Comparison of ENCODE assay signal across 1 cellular context in the genomic region with DNA sequence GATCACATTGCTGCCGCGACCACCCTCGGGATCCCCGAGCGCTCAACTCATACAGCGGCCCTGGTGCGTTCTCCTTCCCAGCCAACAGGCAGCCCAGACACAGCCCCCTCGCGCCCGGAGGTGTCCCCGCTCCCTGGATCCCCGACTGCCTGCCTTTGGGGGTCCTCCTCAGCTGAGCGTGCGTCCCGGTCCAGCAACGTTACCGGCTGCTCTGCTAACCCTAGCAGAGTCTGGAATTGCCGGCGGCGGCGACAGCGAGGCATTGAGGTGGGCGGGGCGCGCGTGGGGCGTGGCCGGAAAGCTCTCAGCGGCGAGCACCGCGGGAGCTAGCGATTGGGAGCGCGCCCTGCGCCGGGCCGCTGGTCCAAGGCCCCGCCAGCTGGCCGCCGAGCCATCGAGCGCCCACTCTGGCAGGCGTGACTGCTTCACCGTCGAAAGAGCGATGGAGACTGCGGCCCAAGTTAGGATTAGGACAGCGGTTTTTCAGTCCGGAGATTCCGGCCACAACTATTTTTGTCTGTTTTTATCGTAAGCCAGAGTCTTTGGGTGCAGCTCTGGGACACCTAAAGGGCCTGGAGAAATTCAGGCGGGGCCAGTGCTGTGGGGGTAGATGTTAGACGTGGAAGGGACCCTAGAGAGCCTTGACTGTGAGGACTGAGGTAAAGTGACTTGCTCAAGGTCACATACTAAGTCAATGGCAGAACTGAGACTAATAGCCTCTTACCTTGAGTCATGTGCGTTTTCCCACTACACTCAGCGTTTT.
A peak's percentile ranks its signal among the peaks of the same experiment; 100 is the strongest.
TF ChIP-seq lines count a peak whose summit lies in the region.

A gene (minus strand): TSS at position 232 of the 763 bp plus-strand sequence. CDS start 17,575 bp downstream, outside the sequence.

TF ChIP-seq in HepG2, 621 proteins besides CTCF, POLR2A, EP300 and RAD21 (continued from another document and continues in another):
- TF ChIP-seq, protein P1, sequence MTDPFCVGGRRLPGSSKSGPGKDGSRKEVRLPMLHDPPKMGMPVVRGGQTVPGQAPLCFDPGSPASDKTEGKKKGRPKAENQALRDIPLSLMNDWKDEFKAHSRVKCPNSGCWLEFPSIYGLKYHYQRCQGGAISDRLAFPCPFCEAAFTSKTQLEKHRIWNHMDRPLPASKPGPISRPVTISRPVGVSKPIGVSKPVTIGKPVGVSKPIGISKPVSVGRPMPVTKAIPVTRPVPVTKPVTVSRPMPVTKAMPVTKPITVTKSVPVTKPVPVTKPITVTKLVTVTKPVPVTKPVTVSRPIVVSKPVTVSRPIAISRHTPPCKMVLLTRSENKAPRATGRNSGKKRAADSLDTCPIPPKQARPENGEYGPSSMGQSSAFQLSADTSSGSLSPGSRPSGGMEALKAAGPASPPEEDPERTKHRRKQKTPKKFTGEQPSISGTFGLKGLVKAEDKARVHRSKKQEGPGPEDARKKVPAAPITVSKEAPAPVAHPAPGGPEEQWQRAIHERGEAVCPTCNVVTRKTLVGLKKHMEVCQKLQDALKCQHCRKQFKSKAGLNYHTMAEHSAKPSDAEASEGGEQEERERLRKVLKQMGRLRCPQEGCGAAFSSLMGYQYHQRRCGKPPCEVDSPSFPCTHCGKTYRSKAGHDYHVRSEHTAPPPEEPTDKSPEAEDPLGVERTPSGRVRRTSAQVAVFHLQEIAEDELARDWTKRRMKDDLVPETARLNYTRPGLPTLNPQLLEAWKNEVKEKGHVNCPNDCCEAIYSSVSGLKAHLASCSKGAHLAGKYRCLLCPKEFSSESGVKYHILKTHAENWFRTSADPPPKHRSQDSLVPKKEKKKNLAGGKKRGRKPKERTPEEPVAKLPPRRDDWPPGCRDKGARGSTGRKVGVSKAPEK (CRISPR knock-in tag; IDR thresholded peaks at IDR 0.05; ENCODE audit: borderline replicate concordance) = peak; percentile 64; the same call in 1 of the 2 replicates
- peak; percentile 100 for TF ChIP-seq TARDBP (CRISPR knock-in tag; IDR thresholded peaks at IDR 0.05)
- TF ChIP-seq, protein P2, sequence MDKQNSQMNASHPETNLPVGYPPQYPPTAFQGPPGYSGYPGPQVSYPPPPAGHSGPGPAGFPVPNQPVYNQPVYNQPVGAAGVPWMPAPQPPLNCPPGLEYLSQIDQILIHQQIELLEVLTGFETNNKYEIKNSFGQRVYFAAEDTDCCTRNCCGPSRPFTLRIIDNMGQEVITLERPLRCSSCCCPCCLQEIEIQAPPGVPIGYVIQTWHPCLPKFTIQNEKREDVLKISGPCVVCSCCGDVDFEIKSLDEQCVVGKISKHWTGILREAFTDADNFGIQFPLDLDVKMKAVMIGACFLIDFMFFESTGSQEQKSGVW (CRISPR knock-in tag; IDR thresholded peaks at IDR 0.05; ENCODE audit: borderline replicate concordance) = peak; percentile 99
- TF ChIP-seq ZNF879 (CRISPR knock-in tag; IDR thresholded peaks at IDR 0.05) = peak; percentile 99
- TF ChIP-seq ZFP36L1 (CRISPR knock-in tag; IDR thresholded peaks at IDR 0.05) = peak; percentile 99
- peak; percentile 97 for TF ChIP-seq THYN1 (CRISPR knock-in tag; IDR thresholded peaks at IDR 0.05; ENCODE audit: borderline replicate concordance, low read depth)
- TF ChIP-seq ZNF781 (CRISPR knock-in tag; IDR thresholded peaks at IDR 0.05; ENCODE audit: borderline replicate concordance, not compliant biosample characterization) = peak; percentile 82
- peak; percentile 78; the same call in 1 of the 2 replicates for TF ChIP-seq TP53 (CRISPR knock-in tag; conservative IDR thresholded peaks at IDR 0.05)
- TF ChIP-seq MTA1 (CRISPR knock-in tag; IDR thresholded peaks at IDR 0.05; ENCODE audit: borderline replicate concordance) = peak; percentile 97
- peak; percentile 100 for TF ChIP-seq ZNF816 (CRISPR knock-in tag; IDR thresholded peaks at IDR 0.05; ENCODE audit: borderline replicate concordance)
- TF ChIP-seq, protein P3, sequence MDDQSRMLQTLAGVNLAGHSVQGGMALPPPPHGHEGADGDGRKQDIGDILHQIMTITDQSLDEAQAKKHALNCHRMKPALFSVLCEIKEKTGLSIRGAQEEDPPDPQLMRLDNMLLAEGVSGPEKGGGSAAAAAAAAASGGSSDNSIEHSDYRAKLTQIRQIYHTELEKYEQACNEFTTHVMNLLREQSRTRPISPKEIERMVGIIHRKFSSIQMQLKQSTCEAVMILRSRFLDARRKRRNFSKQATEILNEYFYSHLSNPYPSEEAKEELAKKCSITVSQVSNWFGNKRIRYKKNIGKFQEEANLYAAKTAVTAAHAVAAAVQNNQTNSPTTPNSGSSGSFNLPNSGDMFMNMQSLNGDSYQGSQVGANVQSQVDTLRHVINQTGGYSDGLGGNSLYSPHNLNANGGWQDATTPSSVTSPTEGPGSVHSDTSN (CRISPR knock-in tag; IDR thresholded peaks at IDR 0.05; ENCODE audit: borderline replicate concordance) = peak; percentile 73
- TF ChIP-seq ZNF672 (CRISPR knock-in tag; IDR thresholded peaks at IDR 0.05) = no peak
- TF ChIP-seq ZNF615 (CRISPR knock-in tag; IDR thresholded peaks at IDR 0.05; ENCODE audit: borderline replicate concordance) = no peak
- TF ChIP-seq, protein P4, sequence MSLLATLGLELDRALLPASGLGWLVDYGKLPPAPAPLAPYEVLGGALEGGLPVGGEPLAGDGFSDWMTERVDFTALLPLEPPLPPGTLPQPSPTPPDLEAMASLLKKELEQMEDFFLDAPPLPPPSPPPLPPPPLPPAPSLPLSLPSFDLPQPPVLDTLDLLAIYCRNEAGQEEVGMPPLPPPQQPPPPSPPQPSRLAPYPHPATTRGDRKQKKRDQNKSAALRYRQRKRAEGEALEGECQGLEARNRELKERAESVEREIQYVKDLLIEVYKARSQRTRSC (CRISPR knock-in tag; IDR thresholded peaks at IDR 0.05; ENCODE audit: low read depth) = peak; percentile 99
- TF ChIP-seq NR1H2 (CRISPR knock-in tag; IDR thresholded peaks at IDR 0.05; ENCODE audit: borderline replicate concordance, low read depth) = no peak; the same call in 1 of the 2 replicates
- TF ChIP-seq MBD4 (IDR thresholded peaks at IDR 0.05; ENCODE audit: borderline replicate concordance, low read length) = no peak
- peak; percentile 79 for TF ChIP-seq ELF1 (CRISPR knock-in tag; IDR thresholded peaks at IDR 0.05)
- TF ChIP-seq ZNF780A (CRISPR knock-in tag; IDR thresholded peaks at IDR 0.05) = peak; percentile 99
- TF ChIP-seq ZSCAN29 (CRISPR knock-in tag; conservative IDR thresholded peaks at IDR 0.05) = peak; percentile 99
- TF ChIP-seq MED1 (CRISPR knock-in tag; IDR thresholded peaks at IDR 0.05) = peak; percentile 95
- TF ChIP-seq CC2D1A (CRISPR knock-in tag; IDR thresholded peaks at IDR 0.05) = peak; percentile 91; the same call in 1 of the 2 replicates
- TF ChIP-seq, protein P5, sequence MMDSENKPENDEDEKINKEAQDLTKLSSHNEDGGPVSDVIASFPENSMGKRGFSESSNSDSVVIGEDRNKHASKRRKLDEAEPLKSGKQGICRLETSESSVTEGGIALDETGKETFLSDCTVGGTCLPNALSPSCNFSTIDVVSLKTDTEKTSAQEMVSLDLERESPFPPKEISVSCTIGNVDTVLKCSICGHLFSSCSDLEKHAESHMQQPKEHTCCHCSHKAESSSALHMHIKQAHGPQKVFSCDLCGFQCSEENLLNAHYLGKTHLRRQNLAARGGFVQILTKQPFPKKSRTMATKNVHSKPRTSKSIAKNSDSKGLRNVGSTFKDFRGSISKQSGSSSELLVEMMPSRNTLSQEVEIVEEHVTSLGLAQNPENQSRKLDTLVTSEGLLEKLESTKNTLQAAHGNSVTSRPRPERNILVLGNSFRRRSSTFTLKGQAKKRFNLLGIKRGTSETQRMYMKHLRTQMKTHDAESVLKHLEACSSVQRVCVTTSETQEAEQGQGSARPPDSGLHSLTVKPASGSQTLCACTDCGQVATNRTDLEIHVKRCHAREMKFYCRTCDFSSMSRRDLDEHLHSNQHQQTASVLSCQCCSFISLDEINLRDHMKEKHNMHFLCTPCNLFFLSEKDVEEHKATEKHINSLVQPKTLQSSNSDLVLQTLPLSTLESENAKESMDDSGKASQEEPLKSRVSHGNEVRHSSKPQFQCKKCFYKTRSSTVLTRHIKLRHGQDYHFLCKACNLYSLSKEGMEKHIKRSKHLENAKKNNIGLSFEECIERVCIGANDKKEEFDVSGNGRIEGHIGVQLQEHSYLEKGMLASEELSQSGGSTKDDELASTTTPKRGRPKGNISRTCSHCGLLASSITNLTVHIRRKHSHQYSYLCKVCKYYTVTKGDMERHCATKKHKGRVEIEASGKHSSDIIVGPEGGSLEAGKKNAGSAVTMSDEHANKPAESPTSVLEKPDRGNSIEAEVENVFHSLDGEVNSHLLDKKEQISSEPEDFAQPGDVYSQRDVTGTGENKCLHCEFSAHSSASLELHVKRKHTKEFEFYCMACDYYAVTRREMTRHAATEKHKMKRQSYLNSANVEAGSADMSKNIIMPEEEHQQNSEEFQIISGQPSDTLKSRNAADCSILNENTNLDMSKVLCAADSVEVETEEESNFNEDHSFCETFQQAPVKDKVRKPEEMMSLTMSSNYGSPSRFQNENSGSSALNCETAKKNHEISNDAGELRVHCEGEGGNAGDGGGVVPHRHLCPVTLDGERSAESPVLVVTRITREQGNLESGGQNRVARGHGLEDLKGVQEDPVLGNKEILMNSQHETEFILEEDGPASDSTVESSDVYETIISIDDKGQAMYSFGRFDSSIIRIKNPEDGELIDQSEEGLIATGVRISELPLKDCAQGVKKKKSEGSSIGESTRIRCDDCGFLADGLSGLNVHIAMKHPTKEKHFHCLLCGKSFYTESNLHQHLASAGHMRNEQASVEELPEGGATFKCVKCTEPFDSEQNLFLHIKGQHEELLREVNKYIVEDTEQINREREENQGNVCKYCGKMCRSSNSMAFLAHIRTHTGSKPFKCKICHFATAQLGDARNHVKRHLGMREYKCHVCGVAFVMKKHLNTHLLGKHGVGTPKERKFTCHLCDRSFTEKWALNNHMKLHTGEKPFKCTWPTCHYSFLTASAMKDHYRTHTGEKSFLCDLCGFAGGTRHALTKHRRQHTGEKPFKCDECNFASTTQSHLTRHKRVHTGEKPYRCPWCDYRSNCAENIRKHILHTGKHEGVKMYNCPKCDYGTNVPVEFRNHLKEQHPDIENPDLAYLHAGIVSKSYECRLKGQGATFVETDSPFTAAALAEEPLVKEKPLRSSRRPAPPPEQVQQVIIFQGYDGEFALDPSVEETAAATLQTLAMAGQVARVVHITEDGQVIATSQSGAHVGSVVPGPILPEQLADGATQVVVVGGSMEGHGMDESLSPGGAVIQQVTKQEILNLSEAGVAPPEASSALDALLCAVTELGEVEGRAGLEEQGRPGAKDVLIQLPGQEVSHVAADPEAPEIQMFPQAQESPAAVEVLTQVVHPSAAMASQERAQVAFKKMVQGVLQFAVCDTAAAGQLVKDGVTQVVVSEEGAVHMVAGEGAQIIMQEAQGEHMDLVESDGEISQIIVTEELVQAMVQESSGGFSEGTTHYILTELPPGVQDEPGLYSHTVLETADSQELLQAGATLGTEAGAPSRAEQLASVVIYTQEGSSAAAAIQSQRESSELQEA (CRISPR knock-in tag; IDR thresholded peaks at IDR 0.05; ENCODE audit: not compliant biosample characterization) = peak; percentile 100
- TF ChIP-seq NFYC (CRISPR knock-in tag; IDR thresholded peaks at IDR 0.05) = peak; percentile 87
- TF ChIP-seq ZNF205 (CRISPR knock-in tag; IDR thresholded peaks at IDR 0.05) = peak; percentile 94
- TF ChIP-seq NAIF1 (CRISPR knock-in tag; IDR thresholded peaks at IDR 0.05; ENCODE audit: borderline replicate concordance) = peak; percentile 89
- no peak for TF ChIP-seq CENPX (CRISPR knock-in tag; IDR thresholded peaks at IDR 0.05)
- peak; percentile 92 for TF ChIP-seq RNF2 (conservative IDR thresholded peaks at IDR 0.05; ENCODE audit: low read depth)
- TF ChIP-seq SMAD1 (CRISPR knock-in tag; IDR thresholded peaks at IDR 0.05; ENCODE audit: borderline replicate concordance, low read depth) = peak; percentile 100
- TF ChIP-seq, protein P6, sequence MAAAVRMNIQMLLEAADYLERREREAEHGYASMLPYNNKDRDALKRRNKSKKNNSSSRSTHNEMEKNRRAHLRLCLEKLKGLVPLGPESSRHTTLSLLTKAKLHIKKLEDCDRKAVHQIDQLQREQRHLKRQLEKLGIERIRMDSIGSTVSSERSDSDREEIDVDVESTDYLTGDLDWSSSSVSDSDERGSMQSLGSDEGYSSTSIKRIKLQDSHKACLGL (CRISPR knock-in tag; IDR thresholded peaks at IDR 0.05) = peak; percentile 99
- peak; percentile 100 for TF ChIP-seq YEATS4 (CRISPR knock-in tag; IDR thresholded peaks at IDR 0.05; ENCODE audit: borderline replicate concordance)
- TF ChIP-seq ZKSCAN1 (IDR thresholded peaks at IDR 0.05; ENCODE audit: low read length) = no peak; the same call in 1 of the 2 replicates
- TF ChIP-seq WIZ (CRISPR knock-in tag; IDR thresholded peaks at IDR 0.05) = no peak; the same call in 1 of the 2 replicates
- TF ChIP-seq, protein P7, sequence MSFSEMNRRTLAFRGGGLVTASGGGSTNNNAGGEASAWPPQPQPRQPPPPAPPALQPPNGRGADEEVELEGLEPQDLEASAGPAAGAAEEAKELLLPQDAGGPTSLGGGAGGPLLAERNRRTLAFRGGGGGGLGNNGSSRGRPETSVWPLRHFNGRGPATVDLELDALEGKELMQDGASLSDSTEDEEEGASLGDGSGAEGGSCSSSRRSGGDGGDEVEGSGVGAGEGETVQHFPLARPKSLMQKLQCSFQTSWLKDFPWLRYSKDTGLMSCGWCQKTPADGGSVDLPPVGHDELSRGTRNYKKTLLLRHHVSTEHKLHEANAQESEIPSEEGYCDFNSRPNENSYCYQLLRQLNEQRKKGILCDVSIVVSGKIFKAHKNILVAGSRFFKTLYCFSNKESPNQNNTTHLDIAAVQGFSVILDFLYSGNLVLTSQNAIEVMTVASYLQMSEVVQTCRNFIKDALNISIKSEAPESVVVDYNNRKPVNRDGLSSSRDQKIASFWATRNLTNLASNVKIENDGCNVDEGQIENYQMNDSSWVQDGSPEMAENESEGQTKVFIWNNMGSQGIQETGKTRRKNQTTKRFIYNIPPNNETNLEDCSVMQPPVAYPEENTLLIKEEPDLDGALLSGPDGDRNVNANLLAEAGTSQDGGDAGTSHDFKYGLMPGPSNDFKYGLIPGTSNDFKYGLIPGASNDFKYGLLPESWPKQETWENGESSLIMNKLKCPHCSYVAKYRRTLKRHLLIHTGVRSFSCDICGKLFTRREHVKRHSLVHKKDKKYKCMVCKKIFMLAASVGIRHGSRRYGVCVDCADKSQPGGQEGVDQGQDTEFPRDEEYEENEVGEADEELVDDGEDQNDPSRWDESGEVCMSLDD (CRISPR knock-in tag; IDR thresholded peaks at IDR 0.05; ENCODE audit: borderline replicate concordance) = 0 out of 2 replicates have a peak, but pooled peaks have one; percentile 67
- TF ChIP-seq, protein P8, sequence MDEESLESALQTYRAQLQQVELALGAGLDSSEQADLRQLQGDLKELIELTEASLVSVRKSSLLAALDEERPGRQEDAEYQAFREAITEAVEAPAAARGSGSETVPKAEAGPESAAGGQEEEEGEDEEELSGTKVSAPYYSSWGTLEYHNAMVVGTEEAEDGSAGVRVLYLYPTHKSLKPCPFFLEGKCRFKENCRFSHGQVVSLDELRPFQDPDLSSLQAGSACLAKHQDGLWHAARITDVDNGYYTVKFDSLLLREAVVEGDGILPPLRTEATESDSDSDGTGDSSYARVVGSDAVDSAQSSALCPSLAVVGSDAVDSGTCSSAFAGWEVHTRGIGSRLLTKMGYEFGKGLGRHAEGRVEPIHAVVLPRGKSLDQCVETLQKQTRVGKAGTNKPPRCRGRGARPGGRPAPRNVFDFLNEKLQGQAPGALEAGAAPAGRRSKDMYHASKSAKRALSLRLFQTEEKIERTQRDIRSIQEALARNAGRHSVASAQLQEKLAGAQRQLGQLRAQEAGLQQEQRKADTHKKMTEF (CRISPR knock-in tag; IDR thresholded peaks at IDR 0.05) = peak; percentile 100
